In the genomic region with DNA sequence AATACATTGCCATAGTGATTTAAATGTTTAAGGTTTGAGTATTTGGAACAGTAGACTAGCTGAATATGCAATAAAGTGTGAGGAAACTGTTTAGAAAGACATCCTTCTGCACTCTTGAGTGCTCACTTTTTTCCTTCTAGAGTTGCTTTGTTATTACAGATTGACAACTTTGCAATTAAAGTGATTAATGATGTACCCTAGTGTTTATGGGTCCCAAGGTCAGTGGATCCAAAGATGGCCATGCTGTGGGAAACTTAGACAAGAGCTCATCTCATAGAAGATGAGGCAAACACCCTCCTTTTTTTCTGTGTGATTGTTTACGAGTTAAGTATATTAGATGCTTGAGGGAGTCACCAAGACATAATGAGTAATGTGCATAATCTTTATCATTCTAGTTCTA, we compare ENCODE assay signal across 19 cellular contexts.
"Had no signal": no experiment of that assay in that cellular context is flagged by ENCODE, and none has a peak within 500 bp of the region (broad histone marks: within the 10 kb centered on the region; RNA-seq: fewer than 3 reads in every experiment).

No MANE protein-coding gene starts in this region.

- ATAC-seq: activated CD4-positive, alpha-beta T cell treated with anti-CD3 and anti-CD28 coated beads for 36 hours; activated T-cell treated with anti-CD3 and anti-CD28 coated beads, Interleukin-2, amount 50 U/mL, for 72 hours; lower lobe of right lung; right lobe of liver had no signal

- H3K27ac ChIP-seq: colonic mucosa, epithelial cell of prostate, lower lobe of right lung, right lobe of liver, upper lobe of left lung, VCaP had no signal

- H3K27me3 ChIP-seq: colonic mucosa, right lobe of liver, upper lobe of left lung had no signal

- H3K27ac Mint-ChIP-seq: activated CD4-positive, alpha-beta memory T cell treated with anti-CD3 and anti-CD28 coated beads, Interleukin-2, amount 10 ng/mL, durations not matched to agents 7 days and 5 days; activated CD4-positive, alpha-beta T cell treated with anti-CD3 and anti-CD28 coated beads for 36 hours; activated naive CD8-positive, alpha-beta T cell treated with anti-CD3 and anti-CD28 coated beads, Interleukin-2, amount 10 ng/mL, durations not matched to agents 7 days and 5 days; activated T-cell treated with anti-CD3 and anti-CD28 coated beads, Interleukin-2, amount 50 U/mL, for 72 hours; naive B cell; progenitor cell of endocrine pancreas had no signal

- H3K4me1 ChIP-seq: colonic mucosa, lower lobe of right lung had no signal

- H3K9me3 Mint-ChIP-seq: activated CD4-positive, alpha-beta memory T cell treated with anti-CD3 and anti-CD28 coated beads, Interleukin-2, amount 10 ng/mL, durations not matched to agents 7 days and 5 days; activated T-cell treated with anti-CD3 and anti-CD28 coated beads, Interleukin-2, amount 50 U/mL, for 72 hours had no signal

- H3K36me3 ChIP-seq: colonic mucosa had no signal

- FAIRE-seq: astrocyte had no signal

- H3K4me3 ChIP-seq: colonic mucosa, lower lobe of right lung, right lobe of liver, upper lobe of left lung had no signal

- H3K9me3 ChIP-seq: colonic mucosa, lower lobe of right lung, right lobe of liver, upper lobe of left lung had no signal

- H3K4me3 Mint-ChIP-seq: activated CD4-positive, alpha-beta memory T cell treated with anti-CD3 and anti-CD28 coated beads, Interleukin-2, amount 10 ng/mL, durations not matched to agents 7 days and 5 days; activated CD4-positive, alpha-beta T cell treated with anti-CD3 and anti-CD28 coated beads for 36 hours; activated naive CD8-positive, alpha-beta T cell treated with anti-CD3 and anti-CD28 coated beads, Interleukin-2, amount 10 ng/mL, durations not matched to agents 7 days and 5 days; activated T-cell treated with anti-CD3 and anti-CD28 coated beads, Interleukin-2, amount 50 U/mL, for 72 hours; naive B cell had no signal

- DNase-seq: activated CD4-positive, alpha-beta memory T cell treated with anti-CD3 and anti-CD28 coated beads, Interleukin-2, amount 10 ng/mL, durations not matched to agents 7 days and 5 days; activated CD4-positive, alpha-beta T cell treated with anti-CD3 and anti-CD28 coated beads for 36 hours; activated gamma-delta T cell treated with Interleukin-2 at 50 U/mL for 16 hours; activated naive CD8-positive, alpha-beta T cell treated with anti-CD3 and anti-CD28 coated beads, Interleukin-2, amount 10 ng/mL, durations not matched to agents 7 days and 5 days; activated T-cell treated with anti-CD3 and anti-CD28 coated beads, Interleukin-2, amount 50 U/mL, for 72 hours; colonic mucosa; effector CD8-positive, alpha-beta T cell; lower lobe of right lung; naive B cell; occipital lobe; right lobe of liver; stimulated activated CD4-positive, alpha-beta T cell treated with anti-CD3 and anti-CD28 coated beads, Interleukin-12 subunit alpha, Interleukin-12 subunit beta, amount 100 ng/mL, for 4 hours; stimulated activated naive CD4-positive, alpha-beta T cell treated with Interleukin-2 at 50 U/mL for 16 hours; SW 1271; upper lobe of left lung had no signal

- H3K27me3 Mint-ChIP-seq: activated CD4-positive, alpha-beta memory T cell treated with anti-CD3 and anti-CD28 coated beads, Interleukin-2, amount 10 ng/mL, durations not matched to agents 7 days and 5 days; activated CD4-positive, alpha-beta T cell treated with anti-CD3 and anti-CD28 coated beads for 36 hours; activated naive CD8-positive, alpha-beta T cell treated with anti-CD3 and anti-CD28 coated beads, Interleukin-2, amount 10 ng/mL, durations not matched to agents 7 days and 5 days; naive B cell; progenitor cell of endocrine pancreas had no signal
